ENCODE assay signal across 8 cellular contexts in the genomic region with DNA sequence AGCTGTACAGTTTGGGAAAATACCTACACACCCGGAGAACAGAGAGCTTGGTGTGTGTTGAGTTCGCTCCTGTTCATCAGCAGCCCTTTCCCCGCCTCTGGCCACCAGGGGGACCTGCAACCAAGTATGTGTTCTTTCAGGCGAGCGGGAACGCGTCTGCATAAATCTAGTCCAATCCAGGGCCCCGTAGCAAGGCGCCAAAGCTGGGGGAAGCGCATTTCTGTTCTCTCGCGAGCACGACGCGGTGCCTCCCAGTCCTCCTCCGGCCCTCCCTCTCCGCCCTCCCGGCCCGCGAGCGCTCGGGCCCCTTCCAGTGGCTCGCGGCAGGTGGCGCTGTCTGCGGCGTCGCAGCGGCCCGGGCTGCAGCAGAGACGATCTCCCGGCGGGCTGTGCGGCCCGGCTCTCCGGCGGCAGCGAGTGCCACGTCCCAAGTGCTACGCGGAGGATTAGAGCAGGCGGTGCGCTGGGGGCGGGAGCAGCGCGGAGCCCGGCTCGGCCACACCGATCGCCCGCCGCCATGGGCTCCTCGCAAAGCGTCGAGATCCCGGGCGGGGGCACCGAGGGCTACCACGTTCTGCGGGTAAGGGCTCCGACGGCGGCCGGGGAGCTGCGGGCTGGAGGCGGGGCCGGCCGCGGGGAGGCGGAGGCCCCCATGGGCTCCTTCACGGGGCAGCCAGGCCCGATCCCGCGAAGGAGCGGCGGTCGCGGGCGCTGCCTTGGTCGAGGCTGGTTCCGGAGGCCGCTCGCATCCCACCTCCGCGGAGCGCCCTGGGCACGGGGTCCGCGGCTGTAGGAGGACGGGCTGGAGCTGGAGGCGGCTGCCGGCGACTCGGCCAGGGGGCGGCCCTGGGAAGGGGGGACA. TPM values are rescaled to one million over a fixed set of nuclear protein-coding genes. Genes with fewer than 3 reads are reported as not detected.
A peak's percentile ranks its signal among the peaks of the same experiment; 100 is the strongest.
DNase-seq lines count a peak whose midpoint lies in the region; ATAC-seq and TF ChIP-seq lines count a peak whose summit lies in the region.

A gene (plus strand): TSS at position 430 of the 862 bp plus-strand sequence. CDS start 88 bp downstream, at position 518.

- intact Hi-C loops in PC-3 (cut with micrococcal nuclease), result loop anchor here (1.0 to 2.0 kb wide), 2 partner anchors 56 to 112 kb away; no protein-coding TSS in a partner anchor

- POLR2A ChIA-PET in PC-3 (lab: Charles Lee; ENCODE audit: unreplicated experiment), result interaction anchor here (0.5 kb wide), 1 partner anchor 14 kb away, joined by 3 read pairs; no protein-coding TSS in a partner anchor

- H4K20me1 ChIP-seq in PC-3 (ENCODE audit: low read length), result peaks cover 39% of the 10 kb centered on the region

- peak within 1 kb of the TSS; percentile 99 for H3K9ac ChIP-seq in PC-3 (ENCODE audit: low read length)

- H3K9me2 ChIP-seq in PC-3 (replicated peaks; ENCODE audit: low read length), result no peaks in the 10 kb centered on the region

- no peaks in the 10 kb centered on the region for H3F3A ChIP-seq in PC-3 (ENCODE audit: low read length, unreplicated experiment)

- no peaks in the 10 kb centered on the region for H3K27me3 ChIP-seq in PC-3 (ENCODE audit: low read length)

- peak; percentile 89 for TF ChIP-seq CTCF in PC-3 (conservative IDR thresholded peaks at IDR 0.05; ENCODE audit: low read depth, low read length)

- H3K79me2 ChIP-seq in PC-3 (ENCODE audit: low read length), result peaks cover 49% of the 10 kb centered on the region

- peak within 1 kb of the TSS; percentile 63 for H3K4me3 ChIP-seq in Jurkat, Clone E6-1 (ENCODE audit: low read length)
- H3K4me3 ChIP-seq in PC-3 (ENCODE audit: low read length), result peak within 1 kb of the TSS; percentile 93

- peak; percentile 90 for ATAC-seq in GM21619 (IDR thresholded peaks at IDR 0.05; ENCODE audit: unreplicated experiment)
- peak; percentile 91 for ATAC-seq in PC-3

- peaks cover 26% of the 10 kb centered on the region for H3K4me1 ChIP-seq in PC-3 (ENCODE audit: insufficient read depth, low read length)

- CTCF ChIA-PET in PC-3 (lab: Charles Lee), result interaction anchor here (0.5 to 1.4 kb wide), 8 partner anchors 44 to 1303 kb away, joined by 3 to 10 read pairs (median 4); a partner anchor contains a TSS

- H2AFZ ChIP-seq in PC-3 (ENCODE audit: low read length), result peak within 1 kb of the TSS; percentile 95

- no TSS peak for BruUV-seq in PC-3 (replicated peaks; lab: Mats Ljungman, UMichigan)

- H3K9me3 ChIP-seq in PC-3 (ENCODE audit: low read length), result no peaks in the 10 kb centered on the region

- DNase-seq in DMS53 treated with DMSO at 0.1 percent for 48 hours (lab: John Stamatoyannopoulos, UW; ENCODE audit: unreplicated experiment) (peak; percentile 99), PC-3 (peak; percentile 99), activated T-cell treated with anti-CD3 and anti-CD28 coated beads for 48 hours (ENCODE audit: low read depth) (peak; percentile 98), epithelial cell of prostate (ENCODE audit: low read depth, low spot score) (peak; percentile 99), mucosa of gallbladder (ENCODE audit: low spot score) (peak; percentile 99)
- DNase-seq in Jurkat, Clone E6-1 (ENCODE audit: low read depth, low spot score), result peak; percentile 100
- peak; percentile 94 to 96 for DNase-seq in stimulated activated CD8-positive, alpha-beta memory T cell treated with anti-CD3 and anti-CD28 coated beads, Interleukin-4, amount 100 ng/mL, for 4 hours (ENCODE audit: low read depth in 2 of 2, low spot score in 1 of 2)

- H3K36me3 ChIP-seq in PC-3 (ENCODE audit: low read depth, low read length), result 0 out of 2 replicates have a peak, but pooled peaks cover 4% of the 10 kb centered on the region

- peak within 1 kb of the TSS; percentile 96 for H3K4me2 ChIP-seq in PC-3 (ENCODE audit: low read length)

- H3K27ac ChIP-seq in PC-3 (ENCODE audit: low read length), result peak within 1 kb of the TSS; percentile 57
- peak within 1 kb of the TSS; percentile 87 for H3K27ac ChIP-seq in epithelial cell of prostate

RNA-seq across cellular contexts. Expression of the gene that starts here (rescaled TPM):
- polyA plus RNA-seq in Jurkat, Clone E6-1 (2012; ENCODE audit: insufficient read depth, insufficient read length), result 74.3 TPM
- total RNA-seq in PC-3 (2014; rRNA removed) (44.5 and 67.3 TPM in 2 replicates), mucosa of gallbladder (71.9 TPM)

Comparison
In these comparisons a context has a peak if more than half of its experiments do, and no peak if none do; other contexts are left out.
1. Peak in every context shown above with its lines: DNase-seq, ATAC-seq, H3K4me3 ChIP-seq and H3K27ac ChIP-seq.